ENCODE assay signal across 8 cellular contexts in the genomic region with DNA sequence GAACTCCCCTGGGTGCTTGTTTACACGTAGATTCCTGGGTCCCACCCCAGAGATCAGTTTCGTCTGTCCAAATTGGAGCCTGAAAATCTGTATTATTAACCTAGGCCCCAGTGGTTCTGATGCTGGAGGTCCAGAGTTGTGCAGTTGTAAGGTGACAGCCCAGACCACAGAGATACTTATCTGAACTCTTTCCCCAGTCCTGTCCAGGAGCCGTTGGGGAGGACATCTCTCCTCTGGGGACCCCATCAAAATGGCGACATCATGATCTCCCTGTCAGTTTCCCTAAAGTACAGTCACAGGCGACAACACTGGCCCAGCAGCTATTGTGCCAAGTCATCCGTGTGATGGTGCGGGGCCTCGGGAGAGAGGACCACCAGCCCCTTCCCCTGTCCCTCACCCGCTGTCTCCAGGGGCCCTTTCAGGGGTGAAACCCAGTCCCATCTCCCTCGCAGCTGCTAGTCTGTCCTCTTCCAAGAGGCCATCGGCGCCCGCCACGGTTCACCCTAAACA. TPM values are rescaled to one million over a fixed set of nuclear protein-coding genes. Genes with fewer than 3 reads are reported as not detected.
DNase-seq lines count a peak whose midpoint lies in the region; ATAC-seq, FAIRE-seq and TF ChIP-seq lines count a peak whose summit lies in the region.

No MANE protein-coding gene starts in this region.

- SMC1A ChIA-PET in GM12878 (lab: Charles Lee; ENCODE audit: uncharacterized antibody, unreplicated experiment) = no interaction called here

- H3K14ac ChIP-seq in mesenchymal stem cell (ENCODE audit: low read length in 2 of 2) = no peak overlapping the region

- H2BK12ac ChIP-seq in mesenchymal stem cell (ENCODE audit: low read length in 2 of 2) = peak overlapping the region in 1 of 2 experiments; percentile 92

- H2AK5ac ChIP-seq in mesenchymal stem cell (ENCODE audit: low read length, severe bottlenecking) = no peak overlapping the region

- DNase-seq in heart left ventricle (no peak), left cardiac atrium (no peak), GM12878 (ENCODE audit: low read depth, low spot score) (no peak), mesenchymal stem cell (no peak), upper lobe of left lung (no peak), GDM1 (lab: John Stamatoyannopoulos, UW) (no peak), T-helper 9 cell (no peak)

- peak overlapping the region; percentile 69 for H3K4me2 ChIP-seq in GM12878 (ENCODE audit: control insufficient read depth, insufficient read depth)
- H3K4me2 ChIP-seq in mesenchymal stem cell (ENCODE audit: low read length, poor library complexity, severe bottlenecking) = peak overlapping the region; percentile 80

- H2BK5ac ChIP-seq in mesenchymal stem cell (ENCODE audit: low read depth, low read length, poor library complexity, severe bottlenecking) = no peak overlapping the region

- H3K4me1 ChIP-seq in heart left ventricle (peaks cover 0 to 55% (median 27%) of the 10 kb centered on the region in 12 donors), GM12878 (ENCODE audit: control insufficient read depth, insufficient read depth, low read length) (peaks cover 11% of the 10 kb centered on the region; the same call in 1 of the 2 replicates), mesenchymal stem cell (ENCODE audit: control insufficient read depth, insufficient read depth, low read depth, low read length) (peaks cover 25% of the 10 kb centered on the region), upper lobe of left lung (peaks cover 14 to 48% (median 38%) of the 10 kb centered on the region in 4 donors)

- CTCF ChIA-PET in GM12878 (lab: Yijun Ruan, JAX) = interaction anchor here (1.1 kb wide), 1 partner anchor 85 kb away, joined by 4 read pairs; no protein-coding TSS in a partner anchor

- TF ChIP-seq POLR2A in heart left ventricle (IDR thresholded peaks at IDR 0.05) (no peak), GM12878 (IDR thresholded peaks at IDR 0.05; ENCODE audit: low read depth, low read length) (no peak), upper lobe of left lung (IDR thresholded peaks at IDR 0.05) (no peak)

- in situ Hi-C loops in GM12878 (cut with MboI) = no loop called here

- no peaks in the 10 kb centered on the region for H3K27me3 ChIP-seq in heart left ventricle
- H3K27me3 ChIP-seq in GM12878 (replicated peaks in 1 of 2; ENCODE audit: control insufficient read depth in 2 of 2, insufficient read depth in 2 of 2, low read length in 1 of 2) = peaks cover 0 to 3% of the 10 kb centered on the region in 2 experiments; a peak in 1 of 4 replicates
- peaks cover 6 to 7% of the 10 kb centered on the region in 2 experiments for H3K27me3 ChIP-seq in mesenchymal stem cell (ENCODE audit: control insufficient read depth in 1 of 2, insufficient read depth in 1 of 2, low read length in 2 of 2)
- no peaks in the 10 kb centered on the region for H3K27me3 ChIP-seq in upper lobe of left lung

- H4K20me1 ChIP-seq in GM12878 (ENCODE audit: control insufficient read depth, insufficient read depth) = no peaks in the 10 kb centered on the region

- peak overlapping the region; percentile 5 for H4K8ac ChIP-seq in mesenchymal stem cell (ENCODE audit: low read length)

- ATAC-seq in heart left ventricle (no peak), left cardiac atrium (no peak), GM12878 (no peak), upper lobe of left lung (ENCODE audit: low FRiP score in 2 of 2) (no peak), GM18907 (IDR thresholded peaks at IDR 0.05; ENCODE audit: unreplicated experiment) (no peak)

- H3K27ac ChIP-seq in heart left ventricle = peak overlapping the region in 7 of 12 donors; percentile 51 to 90 (median 74)
- H3K27ac ChIP-seq in GM12878 (ENCODE audit: control insufficient read depth, insufficient read depth) = no peak overlapping the region
- no peak overlapping the region for H3K27ac ChIP-seq in mesenchymal stem cell (ENCODE audit: low read length, poor library complexity, severe bottlenecking)
- H3K27ac ChIP-seq in upper lobe of left lung = peak overlapping the region in 3 of 4 donors; percentile 46 to 90 (median 85)

- H3K9ac ChIP-seq in GM12878 (ENCODE audit: control insufficient read depth, insufficient read depth, low read length) = no peak overlapping the region
- peak overlapping the region; percentile 92 for H3K9ac ChIP-seq in mesenchymal stem cell (ENCODE audit: low read length)

- H3K18ac ChIP-seq in mesenchymal stem cell (ENCODE audit: low read depth in 1 of 2, low read length in 2 of 2) = peak overlapping the region in 1 of 2 experiments; percentile 92

- H3K23ac ChIP-seq in mesenchymal stem cell (ENCODE audit: low read length in 2 of 2) = peak overlapping the region in 1 of 2 experiments; percentile 28

- no peak for FAIRE-seq in GM12878 (lab: Jason Lieb, UNC)

- intact Hi-C loops in heart left ventricle (cut with DNase I) = loop anchor here in 1 of 10 donors (5.0 kb wide), 1 partner anchor 72 kb away; no protein-coding TSS in a partner anchor
- intact Hi-C loops in left cardiac atrium (cut with DNase I) = loop anchor here in 1 of 2 donors (5.0 kb wide), 1 partner anchor 72 kb away; no protein-coding TSS in a partner anchor
- intact Hi-C loops in GM12878 (cut with micrococcal nuclease; ENCODE audit: unreplicated experiment) = no loop called here

- peaks cover 30% of the 10 kb centered on the region for H3K79me1 ChIP-seq in mesenchymal stem cell (replicated peaks; ENCODE audit: low read length, poor library complexity, severe bottlenecking)

- H3K9me3 ChIP-seq in heart left ventricle (no peaks in the 10 kb centered on the region), GM12878 (replicated peaks; ENCODE audit: control insufficient read depth, insufficient read depth, low read length) (no peaks in the 10 kb centered on the region), mesenchymal stem cell (ENCODE audit: control insufficient read depth, low read length) (no peaks in the 10 kb centered on the region), upper lobe of left lung (no peaks in the 10 kb centered on the region)

- H4K91ac ChIP-seq in mesenchymal stem cell (ENCODE audit: low read length) = no peak overlapping the region

- WGBS in heart left ventricle, 4 donors = 38 to 55% (median 44%) methylated on average over 9 to 14 of the region's 14 CpGs
- WGBS in GM12878 (ENCODE audit: insufficient coverage, insufficient replicate concordance, low lambda C conversion rate, missing lambda C conversion rate) = 28% methylated on average over 14 of the region's 14 CpGs
- 27% methylated on average over 14 of the region's 14 CpGs for WGBS in mesenchymal stem cell
- WGBS in upper lobe of left lung, 2 donors = 31 to 36% methylated on average over 14 of the region's 14 CpGs

- TF ChIP-seq EP300 in GM12878 (IDR thresholded peaks at IDR 0.05; ENCODE audit: borderline replicate concordance in 1 of 2, control insufficient read depth in 1 of 2, low read depth in 2 of 2, low read length in 2 of 2) (no peak), upper lobe of left lung (IDR thresholded peaks at IDR 0.05) (no peak)

- peaks cover 41% of the 10 kb centered on the region for H3K79me2 ChIP-seq in GM12878 (ENCODE audit: control insufficient read depth, insufficient read depth, low read length)

- RAD21 ChIA-PET in GM12878 (lab: Charles Lee; ENCODE audit: unreplicated experiment) = no interaction called here

- TF ChIP-seq CTCF in heart left ventricle (IDR thresholded peaks at IDR 0.05) = no peak
- TF ChIP-seq CTCF in GM12878 (IDR thresholded peaks at IDR 0.05 in 2 of 3, conservative IDR thresholded peaks at IDR 0.05 in 1 of 3; ENCODE audit: control insufficient read depth in 2 of 3, extremely low read depth in 1 of 3, insufficient read depth in 1 of 3, low read depth in 3 of 3, low read length in 3 of 3) = no peak
- no peak for TF ChIP-seq CTCF in upper lobe of left lung (IDR thresholded peaks at IDR 0.05)

- no peak for TF ChIP-seq RAD21 in GM12878 (IDR thresholded peaks at IDR 0.05; ENCODE audit: insufficient read depth, low read depth, low read length)

- POLR2A ChIA-PET in GM12878 (lab: Charles Lee) = no interaction called here

- H3K4me3 ChIP-seq in heart left ventricle (peak overlapping the region; percentile 66 to 98 (median 89)), GM12878 (peak overlapping the region; percentile 97; the same call in 1 of the 2 replicates), mesenchymal stem cell (ENCODE audit: insufficient read depth in 1 of 2, low read depth in 1 of 2, low read length in 2 of 2) (peak overlapping the region; percentile 84 to 91), upper lobe of left lung (peak overlapping the region; percentile 93 to 97 (median 96))

- no TSS peak for BruUV-seq in GM12878 (replicated peaks; lab: Mats Ljungman, UMichigan)

- peak overlapping the region in 1 of 2 experiments; percentile 44 for H3K4ac ChIP-seq in mesenchymal stem cell (ENCODE audit: low read depth in 1 of 2, low read length in 2 of 2)

- H3K36me3 ChIP-seq in heart left ventricle = peaks cover 0 to 4% (median 0%) of the 10 kb centered on the region in 9 donors
- no peaks in the 10 kb centered on the region for H3K36me3 ChIP-seq in GM12878 (ENCODE audit: control insufficient read depth in 2 of 2, insufficient read depth in 2 of 2, low read length in 1 of 2)
- peaks cover 0 to under 1% of the 10 kb centered on the region in 2 experiments for H3K36me3 ChIP-seq in mesenchymal stem cell (ENCODE audit: control insufficient read depth in 1 of 2, insufficient read depth in 2 of 2, low read depth in 1 of 2, low read length in 2 of 2)
- H3K36me3 ChIP-seq in upper lobe of left lung = peaks cover 0 to 5% (median 0%) of the 10 kb centered on the region in 4 donors

- no peak overlapping the region for H2BK15ac ChIP-seq in mesenchymal stem cell (ENCODE audit: low read depth, poor library complexity, severe bottlenecking)

- no peak overlapping the region for H2BK120ac ChIP-seq in mesenchymal stem cell (ENCODE audit: low read depth, low read length)

- H2AFZ ChIP-seq in GM12878 (ENCODE audit: control insufficient read depth, low read depth, low read length) = peak overlapping the region; percentile 33; the same call in 1 of the 2 replicates
- no peak overlapping the region for H2AFZ ChIP-seq in mesenchymal stem cell (ENCODE audit: low read depth, low read length)

RNA-seq across cellular contexts. Expression of gene EFHD2, which starts 0.7 kb away (rescaled TPM):
- total RNA-seq in heart left ventricle (10 to 100 TPM; 11.2 to 52.2 (median 15.8) TPM), left cardiac atrium (10 to 100 TPM; 19.1 to 24.0 TPM), GM12878 (2014; rRNA removed) (68.9 and 85.1 TPM in 2 replicates), GM12878 (2014; rRNA removed; fragmentation: Illumina TruSeq; extraction: Trizol) (25.7 and 31.5 TPM in 2 replicates), GM12878 (2021) (106 and 107 TPM in 2 replicates), upper lobe of left lung (100 to 1,000 TPM in 1 of 6 donors, 10 to 100 TPM in 5; 62.9 to 123 (median 91.2) TPM)
- polyA plus RNA-seq in heart left ventricle (10 to 100 TPM; 13.9 to 20.3 TPM), GM12878 (2011; rRNA removed) (27.6 and 47.2 TPM in 2 replicates), GM12878 (2014; fragmentation: Illumina TruSeq; extraction: Trizol) (8.7 and 31.3 TPM in 2 replicates), GM12878 (2014; fragmentation: Nextera tagmentation; extraction: Ambion mirVana) (1 to 10 TPM; 4.0 to 6.6 TPM), GM12878 (2014; rRNA removed) (99.2 and 126 TPM in 2 replicates), GM12878 (2016; fragmentation: Nextera tagmentation; extraction: Ambion mirVana) (100 to 1,000 TPM in 1 of 2 experiments, 10 to 100 TPM in 1; 96.3 to 114 TPM)
- 16.2 and 21.3 TPM in 2 replicates for total RNA-seq in GM12878 (2013; cell fraction: nucleolus; rRNA removed)
- 21.5 TPM for polyA plus RNA-seq in GM12878 (2011; ENCODE audit: low read depth)
- polyA plus RNA-seq in GM12878 (2011; cell fraction: cytosol; rRNA removed) = 57.7 and 83.4 TPM in 2 replicates
- polyA plus RNA-seq in GM12878 (2011; cell fraction: nucleus; rRNA removed) = 55.8 and 67.2 TPM in 2 replicates
- 54.9 and 67.3 TPM in 2 replicates for polyA plus RNA-seq in GM12878 (2012)
- polyA minus RNA-seq in GM12878 (2011; rRNA and poly(A)+ RNA removed) = 13.5 and 27.4 TPM in 2 replicates
- 21.4 and 25.4 TPM in 2 replicates for polyA minus RNA-seq in GM12878 (2011; cell fraction: cytosol; rRNA and poly(A)+ RNA removed)
- polyA minus RNA-seq in GM12878 (2011; cell fraction: nucleus; rRNA and poly(A)+ RNA removed) = 6.2 and 10.5 TPM in 2 replicates
- polyA plus RNA-seq in mesenchymal stem cell (2013, experiment 1 of 2) = 46.3 TPM
- polyA plus RNA-seq in mesenchymal stem cell (2013, experiment 2 of 2) = 45.6 TPM

RNA-seq across cellular contexts. Expression of gene CTRC, which starts 29.3 kb away (rescaled TPM):
- 1 to 10 TPM in 3 of 9 donors, under 1 TPM in 1, not detected in 5; 0.96 to 1.8 (median 1.5) TPM for total RNA-seq in heart left ventricle
- not detected for polyA plus RNA-seq in heart left ventricle
- total RNA-seq in left cardiac atrium = not detected
- total RNA-seq in GM12878 (2013; cell fraction: nucleolus; rRNA removed) = not detected in 2 replicates
- total RNA-seq in GM12878 (2014; rRNA removed) = not detected in 2 replicates
- not detected in 2 replicates for total RNA-seq in GM12878 (2014; rRNA removed; fragmentation: Illumina TruSeq; extraction: Trizol)
- total RNA-seq in GM12878 (2021) = 1.5 and 1.9 TPM in 2 replicates
- not detected for polyA plus RNA-seq in GM12878 (2011; ENCODE audit: low read depth)
- polyA plus RNA-seq in GM12878 (2011; rRNA removed) = not detected in 2 replicates
- polyA plus RNA-seq in GM12878 (2011; cell fraction: cytosol; rRNA removed) = not detected in 2 replicates
- 0.22 TPM in 1 of 2 replicates, not detected in the other for polyA plus RNA-seq in GM12878 (2011; cell fraction: nucleus; rRNA removed)
- not detected in 2 replicates for polyA plus RNA-seq in GM12878 (2012)
- 0.79 TPM in 1 of 2 replicates, not detected in the other for polyA plus RNA-seq in GM12878 (2014; fragmentation: Illumina TruSeq; extraction: Trizol)
- not detected for polyA plus RNA-seq in GM12878 (2014; fragmentation: Nextera tagmentation; extraction: Ambion mirVana)
- 0.03 TPM in 1 of 2 replicates, not detected in the other for polyA plus RNA-seq in GM12878 (2014; rRNA removed)
- not detected for polyA plus RNA-seq in GM12878 (2016; fragmentation: Nextera tagmentation; extraction: Ambion mirVana)
- polyA minus RNA-seq in GM12878 (2011; rRNA and poly(A)+ RNA removed) = not detected in 2 replicates
- not detected in 2 replicates for polyA minus RNA-seq in GM12878 (2011; cell fraction: cytosol; rRNA and poly(A)+ RNA removed)
- polyA minus RNA-seq in GM12878 (2011; cell fraction: nucleus; rRNA and poly(A)+ RNA removed) = not detected in 2 replicates
- 0.08 TPM for polyA plus RNA-seq in mesenchymal stem cell (2013, experiment 1 of 2)
- not detected for polyA plus RNA-seq in mesenchymal stem cell (2013, experiment 2 of 2)
- total RNA-seq in upper lobe of left lung = 1 to 10 TPM in 2 of 6 donors, under 1 TPM in 1, not detected in 3; 0.30 to 5.3 (median 2.9) TPM

RNA-seq across cellular contexts. Expression of gene CELA2A, which starts 47.6 kb away (rescaled TPM):
- total RNA-seq in heart left ventricle (1 to 10 TPM in 1 of 9 donors, under 1 TPM in 4, not detected in 4; 0.76 to 1.0 (median 0.84) TPM), left cardiac atrium (not detected), GM12878 (2014; rRNA removed) (not detected in 2 replicates), GM12878 (2014; rRNA removed; fragmentation: Illumina TruSeq; extraction: Trizol) (not detected in 2 replicates), GM12878 (2021) (0.90 and 1.5 TPM in 2 replicates), upper lobe of left lung (1 to 10 TPM in 1 of 6 donors, under 1 TPM in 1, not detected in 4; 0.83 to 2.3 TPM)
- polyA plus RNA-seq in heart left ventricle (not detected), GM12878 (2011; rRNA removed) (not detected in 2 replicates), GM12878 (2014; fragmentation: Illumina TruSeq; extraction: Trizol) (not detected in 2 replicates), GM12878 (2014; fragmentation: Nextera tagmentation; extraction: Ambion mirVana) (not detected), GM12878 (2014; rRNA removed) (not detected in 2 replicates), GM12878 (2016; fragmentation: Nextera tagmentation; extraction: Ambion mirVana) (not detected)
- total RNA-seq in GM12878 (2013; cell fraction: nucleolus; rRNA removed) = not detected in 2 replicates
- not detected for polyA plus RNA-seq in GM12878 (2011; ENCODE audit: low read depth)
- not detected in 2 replicates for polyA plus RNA-seq in GM12878 (2011; cell fraction: cytosol; rRNA removed)
- polyA plus RNA-seq in GM12878 (2011; cell fraction: nucleus; rRNA removed) = not detected in 2 replicates
- not detected in 2 replicates for polyA plus RNA-seq in GM12878 (2012)
- not detected in 2 replicates for polyA minus RNA-seq in GM12878 (2011; rRNA and poly(A)+ RNA removed)
- polyA minus RNA-seq in GM12878 (2011; cell fraction: cytosol; rRNA and poly(A)+ RNA removed) = not detected in 2 replicates
- polyA minus RNA-seq in GM12878 (2011; cell fraction: nucleus; rRNA and poly(A)+ RNA removed) = not detected in 2 replicates
- not detected for polyA plus RNA-seq in mesenchymal stem cell (2013, experiment 1 of 2)
- polyA plus RNA-seq in mesenchymal stem cell (2013, experiment 2 of 2) = not detected

Comparison
In these comparisons a context has a peak if more than half of its experiments do, and no peak if none do; other contexts are left out.
1. H3K27ac ChIP-seq: peak in heart left ventricle (7 of 12) and upper lobe of left lung (3 of 4); none in GM12878 (single experiment) and mesenchymal stem cell (single experiment).
2. Peak in every context shown above with its lines, with median percentiles within 50 percentile points of each other: H3K4me3 ChIP-seq.